ENCODE assay signal across 15 cellular contexts in genomic region chr12:47273191-47273626, GRCh38.
DNase-seq lines count a peak whose midpoint lies in the region; ATAC-seq and TF ChIP-seq lines count a peak whose summit lies in the region.
"Had no signal": no experiment of that assay in that cellular context is flagged by ENCODE, and none has a peak within 500 bp of the region (broad histone marks: within the 10 kb centered on the region; RNA-seq: fewer than 3 reads in every experiment).

No MANE protein-coding gene starts in this region.

- intact Hi-C loops in CD14-positive monocyte (cut with micrococcal nuclease): no loop called here
- intact Hi-C loops in vagina (cut with DNase I): no loop called here

- H3K4me3 ChIP-seq in SJSA1 (no peak overlapping the region), vagina (no peak overlapping the region)
- H3K4me3 ChIP-seq: heart right ventricle had no signal

- H3K27ac ChIP-seq in SJSA1 (peak overlapping the region; percentile 90; the same call in 1 of the 2 replicates), epithelial cell of prostate (peak overlapping the region; percentile 100), vagina (no peak overlapping the region)
- H3K27ac ChIP-seq: heart right ventricle had no signal

- H3K36me3 ChIP-seq in SJSA1: 0 out of 2 replicates have a peak, but pooled peaks cover 3% of the 10 kb centered on the region
- no peaks in the 10 kb centered on the region for H3K36me3 ChIP-seq in vagina
- H3K36me3 ChIP-seq: heart right ventricle had no signal

- H3K4me1 ChIP-seq in SJSA1 (replicated peaks) (peaks cover 70% of the 10 kb centered on the region), vagina (peaks cover 16% of the 10 kb centered on the region)

- H3K27ac Mint-ChIP-seq in activated T-cell treated with anti-CD3 and anti-CD28 coated beads, Interleukin-2, amount 50 U/mL, for 24 hours: peak overlapping the region; percentile 42
- peak overlapping the region; percentile 90 for H3K27ac Mint-ChIP-seq in stimulated activated naive B cell treated with anti-CD40 and anti-IgM and Interleukin-4, amounts not matched to agents 10 μg/mL and 1 μg/mL and 100 μg/mL, for 72 hours
- H3K27ac Mint-ChIP-seq in CD14-positive monocyte: no peak overlapping the region
- H3K27ac Mint-ChIP-seq: progenitor cell of endocrine pancreas had no signal

- H3K27me3 Mint-ChIP-seq in activated T-cell treated with anti-CD3 and anti-CD28 coated beads, Interleukin-2, amount 50 U/mL, for 24 hours: no peaks in the 10 kb centered on the region
- no peaks in the 10 kb centered on the region for H3K27me3 Mint-ChIP-seq in stimulated activated naive B cell treated with anti-CD40 and anti-IgM and Interleukin-4, amounts not matched to agents 10 μg/mL and 1 μg/mL and 100 μg/mL, for 72 hours
- peaks cover 0 to 3% (median 2%) of the 10 kb centered on the region in 3 donors for H3K27me3 Mint-ChIP-seq in CD14-positive monocyte (ENCODE audit: low read depth in 3 of 3)
- H3K27me3 Mint-ChIP-seq: progenitor cell of endocrine pancreas had no signal

- H3K9me3 Mint-ChIP-seq in activated T-cell treated with anti-CD3 and anti-CD28 coated beads, Interleukin-2, amount 50 U/mL, for 24 hours: peaks cover 9% of the 10 kb centered on the region
- H3K9me3 Mint-ChIP-seq in stimulated activated naive B cell treated with anti-CD40 and anti-IgM and Interleukin-4, amounts not matched to agents 10 μg/mL and 1 μg/mL and 100 μg/mL, for 72 hours: peaks cover 5 to 6% of the 10 kb centered on the region in 2 donors
- H3K9me3 Mint-ChIP-seq in CD14-positive monocyte: peaks cover 3 to 13% (median 6%) of the 10 kb centered on the region in 7 donors

- TF ChIP-seq CTCF in CD14-positive monocyte (IDR thresholded peaks at IDR 0.05) (no peak), vagina (IDR thresholded peaks at IDR 0.05) (no peak)

- no peak overlapping the region for H3K4me3 Mint-ChIP-seq in activated T-cell treated with anti-CD3 and anti-CD28 coated beads, Interleukin-2, amount 50 U/mL, for 24 hours
- H3K4me3 Mint-ChIP-seq in stimulated activated naive B cell treated with anti-CD40 and anti-IgM and Interleukin-4, amounts not matched to agents 10 μg/mL and 1 μg/mL and 100 μg/mL, for 72 hours: no peak overlapping the region
- no peak overlapping the region for H3K4me3 Mint-ChIP-seq in CD14-positive monocyte

- peaks cover 93% of the 10 kb centered on the region for H3K4me1 Mint-ChIP-seq in activated T-cell treated with anti-CD3 and anti-CD28 coated beads, Interleukin-2, amount 50 U/mL, for 24 hours (ENCODE audit: low read depth)
- peaks cover 61 to 97% of the 10 kb centered on the region in 2 donors for H3K4me1 Mint-ChIP-seq in stimulated activated naive B cell treated with anti-CD40 and anti-IgM and Interleukin-4, amounts not matched to agents 10 μg/mL and 1 μg/mL and 100 μg/mL, for 72 hours
- peaks cover 37% of the 10 kb centered on the region for H3K4me1 Mint-ChIP-seq in CD14-positive monocyte

- H3K27me3 ChIP-seq in SJSA1 (replicated peaks) (no peaks in the 10 kb centered on the region), vagina (no peaks in the 10 kb centered on the region)

- H3K36me3 Mint-ChIP-seq in activated T-cell treated with anti-CD3 and anti-CD28 coated beads, Interleukin-2, amount 50 U/mL, for 24 hours (ENCODE audit: low read depth): no peaks in the 10 kb centered on the region
- peaks cover 4 to 30% of the 10 kb centered on the region in 2 donors for H3K36me3 Mint-ChIP-seq in stimulated activated naive B cell treated with anti-CD40 and anti-IgM and Interleukin-4, amounts not matched to agents 10 μg/mL and 1 μg/mL and 100 μg/mL, for 72 hours
- no peaks in the 10 kb centered on the region for H3K36me3 Mint-ChIP-seq in CD14-positive monocyte

- H3K9me3 ChIP-seq in SJSA1 (replicated peaks) (no peaks in the 10 kb centered on the region; the same call in 1 of the 2 replicates), vagina (no peaks in the 10 kb centered on the region)
- H3K9me3 ChIP-seq: heart right ventricle had no signal

- TF ChIP-seq POLR2A in vagina (IDR thresholded peaks at IDR 0.05): no peak

- ATAC-seq in stimulated activated naive B cell treated with anti-CD40 and anti-IgM and Interleukin-4, amounts not matched to agents 10 μg/mL and 1 μg/mL and 100 μg/mL, for 72 hours (replicated peaks): no peak
- ATAC-seq: esophagus mucosa, heart right ventricle had no signal

- no peak for DNase-seq in activated T-cell treated with anti-CD3 and anti-CD28 coated beads, Interleukin-2, amount 50 U/mL, for 24 hours
- no peak for DNase-seq in activated T-cell treated with anti-CD3 and anti-CD28 coated beads for 4 hours
- no peak for DNase-seq in SJSA1 (ENCODE audit: low read depth in 1 of 2, low spot score in 2 of 2)
- no peak for DNase-seq in epithelial cell of prostate (ENCODE audit: low read depth, low spot score)
- DNase-seq in stimulated activated naive B cell treated with anti-CD40 and anti-IgM and Interleukin-4, amounts not matched to agents 10 μg/mL and 1 μg/mL and 100 μg/mL, for 72 hours: no peak
- DNase-seq in NCI-H1105 treated with DMSO at 0.1 percent for 48 hours (lab: John Stamatoyannopoulos, UW): no peak
- no peak for DNase-seq in CD14-positive monocyte (ENCODE audit: low spot score)
- no peak for DNase-seq in vagina (ENCODE audit: extremely low spot score in 2 of 2)
- DNase-seq: GF-D8; heart right ventricle; NCI-H1694; NCI-H446; stimulated activated CD4-positive, alpha-beta T cell treated with anti-CD3 and anti-CD28 coated beads, Interleukin-12 subunit alpha, Interleukin-12 subunit beta, amount 100 ng/mL, for 4 hours had no signal

Comparison
In these comparisons a context has a peak if more than half of its experiments do, and no peak if none do; other contexts are left out.
1. H3K27ac Mint-ChIP-seq: peak in activated T-cell treated with anti-CD3 and anti-CD28 coated beads, Interleukin-2, amount 50 U/mL, for 24 hours (single experiment) and stimulated activated naive B cell treated with anti-CD40 and anti-IgM and Interleukin-4, amounts not matched to agents 10 μg/mL and 1 μg/mL and 100 μg/mL, for 72 hours (single experiment); none in CD14-positive monocyte (0 of 7).